ENCODE assay signal across 8 cellular contexts in genomic region chr11:124402326-124402922, GRCh38. TPM values are rescaled to one million over a fixed set of nuclear protein-coding genes. Genes with fewer than 3 reads are reported as not detected.
DNase-seq lines count a peak whose midpoint lies in the region; ATAC-seq and TF ChIP-seq lines count a peak whose summit lies in the region.

No MANE protein-coding gene starts in this region.

- TF ChIP-seq POLR2A in GM18505 (IDR thresholded peaks at IDR 0.05; ENCODE audit: borderline replicate concordance, extremely low read depth, insufficient read depth, insufficient read length) (no peak), ovary (IDR thresholded peaks at IDR 0.05) (no peak)

- ATAC-seq in GM18505 (IDR thresholded peaks at IDR 0.05; ENCODE audit: unreplicated experiment) (peak; percentile 85), HG02981 (IDR thresholded peaks at IDR 0.05; ENCODE audit: unreplicated experiment) (peak; percentile 95), left cardiac atrium (peak; percentile 41 to 71)

- no peak overlapping the region for H3K4me3 ChIP-seq in ovary

- no peaks in the 10 kb centered on the region for H3K36me3 ChIP-seq in ovary

- no peaks in the 10 kb centered on the region for H3K27me3 ChIP-seq in ovary

- TF ChIP-seq EP300 in ovary (IDR thresholded peaks at IDR 0.05) = no peak

- H3K9me3 ChIP-seq in ovary = no peaks in the 10 kb centered on the region

- 47 to 53% (median 52%) methylated on average over 8 of the region's 8 CpGs for WGBS in ovary, 3 donors

- intact Hi-C loops in left cardiac atrium (cut with DNase I) (no loop called here), ovary (cut with DNase I) (no loop called here)

- H3K4me1 ChIP-seq in ovary (ENCODE audit: insufficient read depth) = no peaks in the 10 kb centered on the region

- no peak overlapping the region for H3K27ac ChIP-seq in ovary

- no peak for TF ChIP-seq CTCF in ovary (IDR thresholded peaks at IDR 0.05)

- DNase-seq in CMK (ENCODE audit: low read depth) = peak; percentile 33
- peak; percentile 8 for DNase-seq in NCI-H774 (lab: John Stamatoyannopoulos, UW)
- peak; percentile 33 for DNase-seq in activated naive CD4-positive, alpha-beta T cell treated with anti-CD3 and anti-CD28 coated beads, Interleukin-2, amount 50 U/mL, for 16 hours
- peak; percentile 67 for DNase-seq in left cardiac atrium
- peak; percentile 18 for DNase-seq in retina
- DNase-seq in ovary = no peak

RNA-seq across cellular contexts. Expression of gene OR8B3, which starts 3.6 kb away (rescaled TPM):
- total RNA-seq in left cardiac atrium (not detected), ovary (not detected)
- polyA plus RNA-seq in ovary = not detected

RNA-seq across cellular contexts. Expression of gene OR8B2, which starts 18.1 kb away (rescaled TPM):
- total RNA-seq in left cardiac atrium (not detected), ovary (not detected)
- polyA plus RNA-seq in ovary = not detected

RNA-seq across cellular contexts. Expression of gene OR8B4, which starts 22.2 kb away (rescaled TPM):
- total RNA-seq in left cardiac atrium (not detected), ovary (not detected)
- not detected for polyA plus RNA-seq in ovary

RNA-seq across cellular contexts. Expression of gene OR8B8, which starts 43.1 kb away (rescaled TPM):
- not detected for total RNA-seq in left cardiac atrium
- not detected for total RNA-seq in ovary
- not detected for polyA plus RNA-seq in ovary

Comparison
In these comparisons a context has a peak if more than half of its experiments do, and no peak if none do; other contexts are left out.
1. DNase-seq: peak in CMK (single experiment), NCI-H774 (single experiment), activated naive CD4-positive, alpha-beta T cell treated with anti-CD3 and anti-CD28 coated beads, Interleukin-2, amount 50 U/mL, for 16 hours (single experiment), left cardiac atrium (single experiment) and retina (single experiment); none in ovary (0 of 5).
2. Peak in every context shown above with its lines, with median percentiles within 50 percentile points of each other: ATAC-seq.